In genomic region chr19:12610540-12611360, GRCh38 we compare ENCODE assay signal across 8 cellular contexts. TPM values are rescaled to one million over a fixed set of nuclear protein-coding genes. Genes with fewer than 3 reads are reported as not detected.
DNase-seq lines count a peak whose midpoint lies in the region; ATAC-seq, FAIRE-seq and TF ChIP-seq lines count a peak whose summit lies in the region.

ZNF490 (minus strand) TSS chr19:12610813; CDS start chr19:12610680, 133 bp downstream.
ZNF791 (plus strand) TSS chr19:12610920; CDS start chr19:12611080, 160 bp downstream.

- FAIRE-seq in small intestine (lab: Jason Lieb, UNC): no peak

- peak within 1 kb of the TSS; percentile 97 for H3K4me3 Mint-ChIP-seq in WTC11

- in situ Hi-C loops in GM18951 (cut with MboI; ENCODE audit: low sequenced_read_pairs, unreplicated experiment): no loop called here

- peak within 1 kb of the TSS; percentile 99 for H3K27ac Mint-ChIP-seq in WTC11

- WGBS in small intestine, 3 donors: 0% methylated on average over 59 to 61 of the region's 61 CpGs

- ATAC-seq in HG03196 (IDR thresholded peaks at IDR 0.05; ENCODE audit: unreplicated experiment) (peak; percentile 63), WTC11 (peak; percentile 97)

- CTCF ChIA-PET in WTC11 (lab: Charles Lee): interaction anchor here (0.7 to 3.1 kb wide), 15 partner anchors 12 to 367 kb away, joined by 3 to 20 read pairs (median 4); no protein-coding TSS in a partner anchor

- H3K9me3 Mint-ChIP-seq in WTC11: no peaks in the 10 kb centered on the region

- H3K4me1 Mint-ChIP-seq in WTC11: peaks cover 3% of the 10 kb centered on the region

- DNase-seq in AG08395 (ENCODE audit: low spot score) (peak; percentile 99), NCI-H345 (lab: John Stamatoyannopoulos, UW) (peak; percentile 85), WTC11 (ENCODE audit: low spot score) (peak; percentile 97), cardiac fibroblast (ENCODE audit: low read depth in 2 of 2) (peak; percentile 98), iPS-NIHi7 (ENCODE audit: extremely low spot score) (peak; percentile 99), small intestine (peak; percentile 99)

- no peaks in the 10 kb centered on the region for H3K27me3 Mint-ChIP-seq in WTC11 (ENCODE audit: low read depth)

- POLR2A ChIA-PET in WTC11 (lab: Charles Lee): interaction anchor here (0.6 to 2.0 kb wide), 6 partner anchors 10 to 53 kb away, joined by 4 to 6 read pairs (median 4); no protein-coding TSS in a partner anchor

- H3K4me1 ChIP-seq in small intestine (ENCODE audit: control insufficient read depth in 2 of 2, insufficient read depth in 1 of 2, low read depth in 1 of 2, low read length in 1 of 2): peaks cover 0 to under 1% of the 10 kb centered on the region in 2 donors

- TF ChIP-seq POLR2A in GM18951 (IDR thresholded peaks at IDR 0.05; ENCODE audit: extremely low read depth, insufficient read depth, insufficient read length): peak; percentile 92

- peaks cover 22% of the 10 kb centered on the region for H3K36me3 Mint-ChIP-seq in WTC11

- no peaks in the 10 kb centered on the region for H3K9me3 ChIP-seq in small intestine (ENCODE audit: control insufficient read depth, low read depth)

- no peaks in the 10 kb centered on the region for H3K27me3 ChIP-seq in small intestine (ENCODE audit: control insufficient read depth in 2 of 2, insufficient read depth in 2 of 2, low read length in 2 of 2)

- peaks cover 1 to 5% of the 10 kb centered on the region in 2 donors for H3K36me3 ChIP-seq in small intestine (ENCODE audit: control insufficient read depth in 2 of 2, insufficient read depth in 2 of 2, low read length in 2 of 2)

- H3K27ac ChIP-seq in small intestine (ENCODE audit: low read depth in 1 of 2, low read length in 1 of 2): peak within 1 kb of the TSS; percentile 95 to 99

- peak within 1 kb of the TSS; percentile 99 to 100 for H3K4me3 ChIP-seq in cardiac fibroblast (replicated peaks in 1 of 2; ENCODE audit: low read depth in 2 of 2, low read length in 2 of 2)
- peak within 1 kb of the TSS; percentile 87 to 99 for H3K4me3 ChIP-seq in small intestine (ENCODE audit: low read depth in 1 of 2, low read length in 2 of 2)

- TF ChIP-seq CTCF in WTC11 (IDR thresholded peaks at IDR 0.05) (no peak), cardiac fibroblast (IDR thresholded peaks at IDR 0.05; ENCODE audit: low read depth, low read length) (no peak)

TF ChIP-seq in WTC11, 78 proteins besides CTCF, POLR2A, EP300 and RAD21 (continues in another document):
- TF ChIP-seq ZNF232 (CRISPR knock-in tag; IDR thresholded peaks at IDR 0.05): peak; percentile 61; the same call in 1 of the 2 replicates
- no peak for TF ChIP-seq ZNF532 (CRISPR knock-in tag; IDR thresholded peaks at IDR 0.05; ENCODE audit: borderline replicate concordance)
- TF ChIP-seq, protein P1, sequence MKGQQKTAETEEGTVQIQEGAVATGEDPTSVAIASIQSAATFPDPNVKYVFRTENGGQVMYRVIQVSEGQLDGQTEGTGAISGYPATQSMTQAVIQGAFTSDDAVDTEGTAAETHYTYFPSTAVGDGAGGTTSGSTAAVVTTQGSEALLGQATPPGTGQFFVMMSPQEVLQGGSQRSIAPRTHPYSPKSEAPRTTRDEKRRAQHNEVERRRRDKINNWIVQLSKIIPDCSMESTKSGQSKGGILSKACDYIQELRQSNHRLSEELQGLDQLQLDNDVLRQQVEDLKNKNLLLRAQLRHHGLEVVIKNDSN (CRISPR knock-in tag; IDR thresholded peaks at IDR 0.05): no peak
- no peak for TF ChIP-seq NFATC4 (CRISPR knock-in tag; IDR thresholded peaks at IDR 0.05)
- TF ChIP-seq, protein P2, sequence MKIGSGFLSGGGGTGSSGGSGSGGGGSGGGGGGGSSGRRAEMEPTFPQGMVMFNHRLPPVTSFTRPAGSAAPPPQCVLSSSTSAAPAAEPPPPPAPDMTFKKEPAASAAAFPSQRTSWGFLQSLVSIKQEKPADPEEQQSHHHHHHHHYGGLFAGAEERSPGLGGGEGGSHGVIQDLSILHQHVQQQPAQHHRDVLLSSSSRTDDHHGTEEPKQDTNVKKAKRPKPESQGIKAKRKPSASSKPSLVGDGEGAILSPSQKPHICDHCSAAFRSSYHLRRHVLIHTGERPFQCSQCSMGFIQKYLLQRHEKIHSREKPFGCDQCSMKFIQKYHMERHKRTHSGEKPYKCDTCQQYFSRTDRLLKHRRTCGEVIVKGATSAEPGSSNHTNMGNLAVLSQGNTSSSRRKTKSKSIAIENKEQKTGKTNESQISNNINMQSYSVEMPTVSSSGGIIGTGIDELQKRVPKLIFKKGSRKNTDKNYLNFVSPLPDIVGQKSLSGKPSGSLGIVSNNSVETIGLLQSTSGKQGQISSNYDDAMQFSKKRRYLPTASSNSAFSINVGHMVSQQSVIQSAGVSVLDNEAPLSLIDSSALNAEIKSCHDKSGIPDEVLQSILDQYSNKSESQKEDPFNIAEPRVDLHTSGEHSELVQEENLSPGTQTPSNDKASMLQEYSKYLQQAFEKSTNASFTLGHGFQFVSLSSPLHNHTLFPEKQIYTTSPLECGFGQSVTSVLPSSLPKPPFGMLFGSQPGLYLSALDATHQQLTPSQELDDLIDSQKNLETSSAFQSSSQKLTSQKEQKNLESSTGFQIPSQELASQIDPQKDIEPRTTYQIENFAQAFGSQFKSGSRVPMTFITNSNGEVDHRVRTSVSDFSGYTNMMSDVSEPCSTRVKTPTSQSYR (CRISPR knock-in tag; IDR thresholded peaks at IDR 0.05): 0 out of 2 replicates have a peak, but pooled peaks have one; percentile 14
- TF ChIP-seq ZSCAN18 (CRISPR knock-in tag; IDR thresholded peaks at IDR 0.05): no peak
- peak; percentile 71 for TF ChIP-seq NFYB (CRISPR knock-in tag; conservative IDR thresholded peaks at IDR 0.05; ENCODE audit: low read depth)
- peak; percentile 72 for TF ChIP-seq SP1 (CRISPR knock-in tag; conservative IDR thresholded peaks at IDR 0.05)

RNA-seq across cellular contexts. Expression of gene ZNF490, which starts in this region (rescaled TPM):
- total RNA-seq in WTC11 (2021): 7.3 to 7.7 TPM (median 7.6 TPM) in 3 replicates
- polyA plus RNA-seq in small intestine: 1 to 10 TPM in 1 of 3 donors, under 1 TPM in 1, not detected in 1; 0.45 to 1.0 TPM

RNA-seq across cellular contexts. Expression of gene ZNF791, which starts in this region (rescaled TPM):
- 21.4 to 25.9 TPM (median 23.9 TPM) in 3 replicates for total RNA-seq in WTC11 (2021)
- polyA plus RNA-seq in small intestine: 1 to 10 TPM; 4.7 to 6.6 (median 5.1) TPM

Comparison
In these comparisons a context has a peak if more than half of its experiments do, and no peak if none do; other contexts are left out.
1. Peak in every context shown above with its lines: DNase-seq, ATAC-seq, H3K4me3 ChIP-seq and H3K27ac ChIP-seq.